Comparison of ENCODE assay signal across 9 cellular contexts in genomic region chr10:119412831-119413737, GRCh38.
DNase-seq lines count a peak whose midpoint lies in the region; TF ChIP-seq lines count a peak whose summit lies in the region.
"Had no signal": no experiment of that assay in that cellular context is flagged by ENCODE, and none has a peak within 500 bp of the region (broad histone marks: within the 10 kb centered on the region; RNA-seq: fewer than 3 reads in every experiment).

No MANE protein-coding gene starts in this region.

- TF ChIP-seq EP300 in stomach (IDR thresholded peaks at IDR 0.05), result no peak

- peaks cover 50% of the 10 kb centered on the region for H3K4me1 Mint-ChIP-seq in brain
- H3K4me1 Mint-ChIP-seq in activated T-cell treated with anti-CD3 and anti-CD28 coated beads, Interleukin-2, amount 50 U/mL, for 24 hours (ENCODE audit: low read depth), result no peaks in the 10 kb centered on the region

- H3K27me3 ChIP-seq in HUES64 (ENCODE audit: insufficient read depth, low read length) (no peaks in the 10 kb centered on the region), stomach (no peaks in the 10 kb centered on the region)
- H3K27me3 ChIP-seq: neutrophil had no signal

- H3K27ac Mint-ChIP-seq in brain, result peak overlapping the region in 4 of 5 experiments; percentile 35 to 92 (median 74)
- H3K27ac Mint-ChIP-seq in activated T-cell treated with anti-CD3 and anti-CD28 coated beads, Interleukin-2, amount 50 U/mL, for 24 hours, result no peak overlapping the region

- peaks cover 5% of the 10 kb centered on the region for H3K36me3 Mint-ChIP-seq in brain
- H3K36me3 Mint-ChIP-seq in activated T-cell treated with anti-CD3 and anti-CD28 coated beads, Interleukin-2, amount 50 U/mL, for 24 hours (ENCODE audit: low read depth), result peaks cover 6% of the 10 kb centered on the region

- H3K9me3 ChIP-seq in HUES64 (ENCODE audit: insufficient read depth, low read depth, low read length) (no peaks in the 10 kb centered on the region), stomach (no peaks in the 10 kb centered on the region)
- H3K9me3 ChIP-seq: neutrophil had no signal

- H3K4me1 ChIP-seq in HUES64 (ENCODE audit: insufficient read depth, low read length) (0 out of 2 replicates have a peak, but pooled peaks cover 7% of the 10 kb centered on the region), stomach (peaks cover 16 to 52% (median 32%) of the 10 kb centered on the region in 4 donors)

- H3K36me3 ChIP-seq in HUES64 (ENCODE audit: insufficient read depth, low read length) (no peaks in the 10 kb centered on the region), stomach (peaks cover 0 to 8% (median 0%) of the 10 kb centered on the region in 4 donors)
- H3K36me3 ChIP-seq: neutrophil had no signal

- TF ChIP-seq CTCF in brain (conservative IDR thresholded peaks at IDR 0.05) (no peak), stomach (IDR thresholded peaks at IDR 0.05) (no peak)

- DNase-seq in iris pigment epithelial cell (ENCODE audit: low read depth), result peak; percentile 46
- DNase-seq in stomach, result no peak
- no peak for DNase-seq in SW480 (ENCODE audit: low spot score)
- DNase-seq in NCI-H1048 (lab: John Stamatoyannopoulos, UW), result no peak
- DNase-seq in activated T-cell treated with anti-CD3 and anti-CD28 coated beads, Interleukin-2, amount 50 U/mL, for 1 hour, result no peak
- DNase-seq in activated T-cell treated with anti-CD3 and anti-CD28 coated beads, Interleukin-2, amount 50 U/mL, for 24 hours, result no peak

- intact Hi-C loops in stomach (cut with DNase I; ENCODE audit: low total_unique reads), result loop anchor here (10.0 kb wide), 1 partner anchor 208 kb away; the partner anchor contains the start of gene GRK5

- peak overlapping the region in 1 of 5 experiments; percentile 49 for H3K4me3 Mint-ChIP-seq in brain
- no peak overlapping the region for H3K4me3 Mint-ChIP-seq in activated T-cell treated with anti-CD3 and anti-CD28 coated beads, Interleukin-2, amount 50 U/mL, for 24 hours

- H3K4me3 ChIP-seq in HUES64 (ENCODE audit: low read length) (no peak overlapping the region), stomach (no peak overlapping the region)

- 85% methylated on average over 25 of the region's 25 CpGs for WGBS in HUES64
- WGBS in stomach, 5 donors, result 72 to 77% (median 74%) methylated on average over 25 of the region's 25 CpGs

- H3K9me3 Mint-ChIP-seq in brain, result peaks cover 0 to 11% (median 0%) of the 10 kb centered on the region in 5 experiments
- no peaks in the 10 kb centered on the region for H3K9me3 Mint-ChIP-seq in activated T-cell treated with anti-CD3 and anti-CD28 coated beads, Interleukin-2, amount 50 U/mL, for 24 hours

- no peak overlapping the region for H3K9ac ChIP-seq in HUES64 (ENCODE audit: low read depth, low read length)

- peaks cover 3% of the 10 kb centered on the region for H3K27me3 Mint-ChIP-seq in brain
- no peaks in the 10 kb centered on the region for H3K27me3 Mint-ChIP-seq in activated T-cell treated with anti-CD3 and anti-CD28 coated beads, Interleukin-2, amount 50 U/mL, for 24 hours

- H3K27ac ChIP-seq in HUES64 (ENCODE audit: low read depth, low read length), result peak overlapping the region; percentile 29; the same call in 1 of the 2 replicates
- peak overlapping the region; percentile 60 to 88 (median 76) for H3K27ac ChIP-seq in stomach
- H3K27ac ChIP-seq: neutrophil had no signal

- no peak for TF ChIP-seq POLR2A in stomach (IDR thresholded peaks at IDR 0.05)
